In the genomic region with DNA sequence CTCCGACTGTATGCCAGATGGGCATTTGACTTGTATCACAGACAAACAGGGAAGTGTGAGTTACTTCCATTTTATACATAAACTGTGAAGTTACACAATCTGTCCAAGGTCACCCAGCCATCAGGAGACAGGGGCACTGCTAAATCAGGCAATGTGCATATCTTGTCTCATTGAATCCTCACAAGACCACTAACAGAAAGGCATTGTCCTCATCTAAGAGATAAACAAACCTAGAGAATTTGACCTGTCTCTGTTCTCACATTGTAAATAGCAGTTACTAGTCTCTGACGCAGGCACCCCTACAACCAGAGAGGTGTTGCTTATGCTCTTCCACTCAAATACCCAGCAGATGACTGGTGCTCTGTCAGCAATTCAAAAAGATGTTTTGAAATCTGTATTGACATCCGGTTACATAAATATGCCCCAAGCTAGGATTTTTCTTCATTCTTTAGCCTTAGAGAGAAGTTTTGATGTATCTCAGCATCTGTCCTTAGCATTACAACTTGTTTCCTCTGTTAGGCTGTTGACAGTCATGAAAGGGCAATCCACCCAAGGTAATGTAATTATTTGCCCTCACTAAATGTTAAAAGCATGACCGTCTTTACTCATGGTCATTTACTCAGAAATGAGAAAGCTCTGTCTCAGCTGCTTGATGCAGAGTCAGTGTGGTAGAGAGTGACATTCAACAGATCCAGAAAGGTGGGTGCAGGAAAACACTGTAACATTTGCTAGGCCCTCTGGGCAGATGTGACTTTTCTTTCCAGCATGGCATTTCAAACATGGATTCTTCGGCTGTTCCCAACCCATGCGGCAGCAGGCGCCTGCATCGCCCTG, we compare ENCODE assay signal across 14 cellular contexts. TPM values are rescaled to one million over a fixed set of nuclear protein-coding genes. Genes with fewer than 3 reads are reported as not detected.
DNase-seq lines count a peak whose midpoint lies in the region; ATAC-seq, FAIRE-seq and TF ChIP-seq lines count a peak whose summit lies in the region.
"Had no signal": no experiment of that assay in that cellular context is flagged by ENCODE, and none has a peak within 500 bp of the region (broad histone marks: within the 10 kb centered on the region; RNA-seq: fewer than 3 reads in every experiment).

No MANE protein-coding gene starts in this region.

- H3K27ac ChIP-seq in A549 (peak overlapping the region; percentile 85 to 89), IMR-90 (ENCODE audit: insufficient read depth, low read length) (peak overlapping the region; percentile 83), lower lobe of right lung (no peak overlapping the region)

- H3K4me1 ChIP-seq in A549 (peaks cover 63% of the 10 kb centered on the region), IMR-90 (ENCODE audit: control insufficient read depth, insufficient read depth, low read length) (peaks cover 23% of the 10 kb centered on the region), lower lobe of right lung (no peaks in the 10 kb centered on the region)

- intact Hi-C loops in IMR-90 (cut with micrococcal nuclease) (no loop called here), lower lobe of right lung (cut with DNase I) (no loop called here)

- TF ChIP-seq RAD21 in A549 (conservative IDR thresholded peaks at IDR 0.05 in 1 of 2, IDR thresholded peaks at IDR 0.05 in 1 of 2) (peak in 1 of 2 experiments; percentile 7; a peak in 2 of 5 replicates), IMR-90 (IDR thresholded peaks at IDR 0.05; ENCODE audit: low read length) (no peak)

- no peaks in the 10 kb centered on the region for H3K36me3 Mint-ChIP-seq in activated naive CD4-positive, alpha-beta T cell treated with anti-CD3 and anti-CD28 coated beads, Interleukin-2, amount 50 U/mL, for 72 hours

- peaks cover 23% of the 10 kb centered on the region for H3K9me1 ChIP-seq in IMR-90 (ENCODE audit: insufficient read depth, low read length)

- peak overlapping the region; percentile 57 for H4K91ac ChIP-seq in IMR-90 (ENCODE audit: insufficient read depth, low read depth, low read length)

- CTCF ChIA-PET in A549 (lab: Yijun Ruan, JAX) (interaction anchor here (0.6 to 1.3 kb wide), 2 partner anchors 9 to 798 kb away, joined by 3 read pairs; no protein-coding TSS in a partner anchor), IMR-90 (lab: Yijun Ruan, JAX) (interaction anchor here (0.7 to 1.4 kb wide), 3 partner anchors 9 to 76 kb away, joined by 3 read pairs; no protein-coding TSS in a partner anchor)

- TF ChIP-seq POLR2A in A549 (IDR thresholded peaks at IDR 0.05; ENCODE audit: low read length) (no peak), IMR-90 (IDR thresholded peaks at IDR 0.05; ENCODE audit: low read depth, low read length) (no peak)

- H3K36me3 ChIP-seq in IMR-90 (ENCODE audit: control insufficient read depth, insufficient read depth, low read length) (no peaks in the 10 kb centered on the region), lower lobe of right lung (no peaks in the 10 kb centered on the region)

- in situ Hi-C loops in IMR-90 (cut with MboI; ENCODE audit: low sequenced_read_pairs): no loop called here

- POLR2A ChIA-PET in A549 (lab: Yijun Ruan, JAX): no interaction called here
- POLR2A ChIA-PET in IMR-90 (lab: Charles Lee; ENCODE audit: unreplicated experiment): no interaction called here

- H2BK5ac ChIP-seq in IMR-90 (ENCODE audit: low read depth, low read length, poor library complexity, severe bottlenecking): peak overlapping the region; percentile 63

- H2AK5ac ChIP-seq in IMR-90 (ENCODE audit: low read depth, low read length): peak overlapping the region; percentile 24; the same call in 1 of the 2 replicates

- peak overlapping the region; percentile 10 for H2AK9ac ChIP-seq in IMR-90 (replicated peaks; ENCODE audit: low read depth, low read length, poor library complexity)

- no peak overlapping the region for H3K4me3 ChIP-seq in A549
- H3K4me3 ChIP-seq in IMR-90 (ENCODE audit: insufficient read depth, low read depth, low read length): no peak overlapping the region
- no peak overlapping the region for H3K4me3 ChIP-seq in cardiac fibroblast (replicated peaks in 1 of 2; ENCODE audit: low read depth in 2 of 2, low read length in 2 of 2)
- H3K4me3 ChIP-seq in lower lobe of right lung: no peak overlapping the region

- WGBS in A549 (ENCODE audit: missing lambda C conversion rate): 32% methylated on average over 8 of the region's 8 CpGs
- 17% methylated on average over 1 of the region's 8 CpGs; no CpG with 5 or more reads in 1 of the 2 experiments for WGBS in IMR-90 (ENCODE audit: extremely low coverage in 2 of 2, insufficient read length in 1 of 2), 2 experiments

- H3K27me3 ChIP-seq in IMR-90 (ENCODE audit: control insufficient read depth, insufficient read depth, low read length): no peaks in the 10 kb centered on the region
- H3K27me3 ChIP-seq in lower lobe of right lung (ENCODE audit: low read depth): no peaks in the 10 kb centered on the region

- H4K20me1 ChIP-seq in IMR-90 (ENCODE audit: insufficient read depth, low read length): no peaks in the 10 kb centered on the region

- H3K14ac ChIP-seq in IMR-90 (replicated peaks; ENCODE audit: low read depth, low read length): peak overlapping the region; percentile 63; the same call in 1 of the 2 replicates

- no peaks in the 10 kb centered on the region for H3K9me3 ChIP-seq in A549
- peaks cover 2% of the 10 kb centered on the region for H3K9me3 ChIP-seq in IMR-90 (ENCODE audit: control insufficient read depth, insufficient read depth, low read length)
- no peaks in the 10 kb centered on the region for H3K9me3 ChIP-seq in lower lobe of right lung

- ATAC-seq in A549 (peak; percentile 89 to 93), IMR-90 (ENCODE audit: low read depth) (peak; percentile 45), lower lobe of right lung (peak; percentile 57 to 64), HG03108 (IDR thresholded peaks at IDR 0.05; ENCODE audit: unreplicated experiment) (no peak)
- no peak for ATAC-seq in activated naive CD4-positive, alpha-beta T cell treated with anti-CD3 and anti-CD28 coated beads, Interleukin-2, amount 50 U/mL, for 72 hours

- peak overlapping the region; percentile 85 for H3K18ac ChIP-seq in IMR-90 (ENCODE audit: low read depth, low read length)

- H3K79me1 ChIP-seq in IMR-90 (ENCODE audit: low read depth in 1 of 2, low read length in 2 of 2): 0 out of 4 replicates have a peak, but pooled peaks cover 0 to 5% of the 10 kb centered on the region in 2 experiments

- peak overlapping the region; percentile 31; the same call in 1 of the 2 replicates for H3K23ac ChIP-seq in IMR-90 (ENCODE audit: low read depth, low read length)

- no peak for TF ChIP-seq CTCF in A549 (IDR thresholded peaks at IDR 0.05)
- TF ChIP-seq CTCF in IMR-90 (conservative IDR thresholded peaks at IDR 0.05; ENCODE audit: low read depth, low read length): no peak
- TF ChIP-seq CTCF in cardiac fibroblast (IDR thresholded peaks at IDR 0.05; ENCODE audit: low read depth, low read length): no peak
- no peak for TF ChIP-seq CTCF in lower lobe of right lung (IDR thresholded peaks at IDR 0.05)

- BruUV-seq in IMR-90 (replicated peaks; lab: Mats Ljungman, UMichigan): no TSS peak

- peak overlapping the region; percentile 48; the same call in 1 of the 2 replicates for H3K9ac ChIP-seq in IMR-90 (ENCODE audit: low read depth, low read length)

- peak overlapping the region; percentile 17 to 26; a peak in 3 of 4 replicates for H4K8ac ChIP-seq in IMR-90 (ENCODE audit: low read depth in 2 of 2, low read length in 2 of 2)

- H3K4me2 ChIP-seq in A549: peak overlapping the region; percentile 62
- peak overlapping the region; percentile 63; the same call in 1 of the 2 replicates for H3K4me2 ChIP-seq in IMR-90 (ENCODE audit: low read depth, low read length)

- peak overlapping the region; percentile 35 for H2BK120ac ChIP-seq in IMR-90 (ENCODE audit: low read depth, low read length)

- peak overlapping the region; percentile 57 for H4K5ac ChIP-seq in IMR-90 (ENCODE audit: low read depth, low read length)

- TF ChIP-seq EP300 in A549 (IDR thresholded peaks at IDR 0.05): peak; percentile 86 to 92; a peak in 4 of 5 replicates

- H3K9me3 Mint-ChIP-seq in activated naive CD4-positive, alpha-beta T cell treated with anti-CD3 and anti-CD28 coated beads, Interleukin-2, amount 50 U/mL, for 72 hours: no peaks in the 10 kb centered on the region

- peak overlapping the region; percentile 67; the same call in 1 of the 3 replicates for H2BK15ac ChIP-seq in IMR-90 (ENCODE audit: low read depth, low read length)

- DNase-seq in A549 (ENCODE audit: low read depth in 1 of 2, low spot score in 1 of 2): peak; percentile 22 to 93
- DNase-seq in IMR-90: peak; percentile 89
- peak; percentile 32 to 77 for DNase-seq in cardiac fibroblast (ENCODE audit: low read depth in 2 of 2)
- DNase-seq in lower lobe of right lung: no peak
- DNase-seq in activated naive CD4-positive, alpha-beta T cell treated with anti-CD3 and anti-CD28 coated beads, Interleukin-2, amount 50 U/mL, for 72 hours (ENCODE audit: low spot score in 2 of 2): no peak
- DNase-seq in glomerular visceral epithelial cell (ENCODE audit: extremely low spot score): no peak
- no peak for DNase-seq in mesenteric fat pad (ENCODE audit: low spot score)
- DNase-seq: effector CD8-positive, alpha-beta T cell; Kasumi-1; kidney glomerular epithelial cell; NCI-H526 treated with DMSO at 0.1 percent for 48 hours had no signal

- peak overlapping the region; percentile 61 for H3K4ac ChIP-seq in IMR-90 (ENCODE audit: low read depth, low read length)

- no peak overlapping the region for H3K27ac Mint-ChIP-seq in activated naive CD4-positive, alpha-beta T cell treated with anti-CD3 and anti-CD28 coated beads, Interleukin-2, amount 50 U/mL, for 72 hours
- H3K27ac Mint-ChIP-seq: activated T-helper 1 cell treated with anti-CD3 and anti-CD28 coated beads, Interleukin-12 subunit alpha, Interleukin-12 subunit beta, Interleukin-2, Interleukin-4 antibody, amounts not matched to agents 30 ng/mL and 10 ng/mL and 1 ng/mL, durations not matched to agents 14 hours and 24 hours and 36 hours; B cell had no signal

- dilution Hi-C loops in IMR-90 (cut with HindIII; ENCODE audit: low sequenced_read_pairs, unreplicated experiment): no loop called here

- H2AFZ ChIP-seq in IMR-90 (replicated peaks; ENCODE audit: low read length, poor library complexity): peak overlapping the region; percentile 0

- peak overlapping the region; percentile 27; the same call in 1 of the 2 replicates for H2BK20ac ChIP-seq in IMR-90 (ENCODE audit: low read depth, low read length)

- no peak overlapping the region for H3K56ac ChIP-seq in IMR-90 (ENCODE audit: extremely low read depth, insufficient read depth, low read length)

- FAIRE-seq in A549 (lab: Jason Lieb, UNC): no peak

RNA-seq across cellular contexts. Expression of a gene that starts 51.9 kb away (rescaled TPM):
- polyA plus RNA-seq in A549 (2011; rRNA removed): 18.7 and 32.3 TPM in 2 replicates
- 15.9 and 17.6 TPM in 2 replicates for polyA plus RNA-seq in A549 (2012; cell fraction: cytosol; rRNA removed)
- 14.2 and 16.8 TPM in 2 replicates for polyA plus RNA-seq in A549 (2012; cell fraction: nucleus; rRNA removed)
- 47.8 to 52.2 TPM (median 50.0 TPM) in 3 replicates for polyA plus RNA-seq in A549 (2017; fragmentation: RNase III; extraction: RNeasy Plus Mini Kit Qiagen cat#74134 plus additional on column Dnase treatment)
- 12.4 and 12.7 TPM in 2 replicates for polyA minus RNA-seq in A549 (2011; rRNA and poly(A)+ RNA removed)
- total RNA-seq in IMR-90 (2012; rRNA removed): 4.5 and 10.0 TPM in 2 replicates
- 13.1 and 17.0 TPM in 2 replicates for polyA plus RNA-seq in IMR-90 (2012; rRNA removed)
- 3.3 and 3.7 TPM in 2 replicates for polyA plus RNA-seq in IMR-90 (2012; cell fraction: cytosol; rRNA removed)
- polyA plus RNA-seq in IMR-90 (2012; cell fraction: nucleus; rRNA removed; ENCODE audit: low replicate concordance): 8.9 and 23.9 TPM in 2 replicates
- total RNA-seq in lower lobe of right lung: 16.1 TPM
- 10 to 100 TPM; 20.6 to 32.2 TPM for total RNA-seq in activated naive CD4-positive, alpha-beta T cell treated with anti-CD3 and anti-CD28 coated beads, Interleukin-2, amount 50 U/mL, for 72 hours
- total RNA-seq in mesenteric fat pad: 15.4 TPM

Comparison
In these comparisons a context has a peak if more than half of its experiments do, and no peak if none do; other contexts are left out.
1. ATAC-seq: peak in A549 (2 of 2), IMR-90 (single experiment) and lower lobe of right lung (2 of 2); none in HG03108 (single experiment) and activated naive CD4-positive, alpha-beta T cell treated with anti-CD3 and anti-CD28 coated beads, Interleukin-2, amount 50 U/mL, for 72 hours (0 of 2).
2. DNase-seq: peak in A549 (2 of 2), IMR-90 (single experiment) and cardiac fibroblast (2 of 2); none in lower lobe of right lung (single experiment), activated naive CD4-positive, alpha-beta T cell treated with anti-CD3 and anti-CD28 coated beads, Interleukin-2, amount 50 U/mL, for 72 hours (0 of 2), glomerular visceral epithelial cell (single experiment) and mesenteric fat pad (single experiment).